Comparison of ENCODE assay signal across 32 cellular contexts in genomic region chr18:6044319-6044718, GRCh38.
"Had no signal": no experiment of that assay in that cellular context is flagged by ENCODE, and none has a peak within 500 bp of the region (broad histone marks: within the 10 kb centered on the region; RNA-seq: fewer than 3 reads in every experiment).

No MANE protein-coding gene starts in this region.

- H3K9me3 ChIP-seq: MG63 had no signal

- DNase-seq: Kasumi-1, KBM-7, KG1, MG63, MM.1S, NCI-H1048, NCI-H1092, NCI-H1092 treated with DMSO at 0.1 percent for 48 hours, NCI-H1105, NCI-H1105 treated with DMSO at 0.1 percent for 48 hours, NCI-H1417, NCI-H1417 treated with DMSO at 0.1 percent for 48 hours, NCI-H1436, NCI-H1436 treated with DMSO at 0.1 percent for 48 hours, NCI-H146, NCI-H1694, NCI-H187, NCI-H187 treated with DMSO at 0.1 percent for 48 hours, NCI-H1930, NCI-H2029, NCI-H2029 treated with DMSO at 0.1 percent for 48 hours, NCI-H2081, NCI-H2081 treated with DMSO at 0.1 percent for 48 hours, NCI-H2107, NCI-H2171, NCI-H2171 treated with DMSO at 0.1 percent for 48 hours, NCI-H2227 treated with DMSO at 0.1 percent for 48 hours, NCI-H226, NCI-H345, NCI-H446, NCI-H446 treated with DMSO at 0.1 percent for 48 hours had no signal

- H3K36me3 ChIP-seq: MG63 had no signal

- H3K27me3 ChIP-seq: MG63 had no signal

- H3K27ac ChIP-seq: KMS-11 had no signal

- H3K4me3 ChIP-seq: MG63 had no signal
